Comparison of ENCODE assay signal across 8 cellular contexts in genomic region chr17:29219378-29220047, GRCh38. TPM values are rescaled to one million over a fixed set of nuclear protein-coding genes. Genes with fewer than 3 reads are reported as not detected.
DNase-seq lines count a peak whose midpoint lies in the region; ATAC-seq, FAIRE-seq and TF ChIP-seq lines count a peak whose summit lies in the region.

No MANE protein-coding gene starts in this region.

- no peaks in the 10 kb centered on the region for H3K79me2 ChIP-seq in PC-3 (ENCODE audit: low read length)

- ATAC-seq in PC-3 (peak; percentile 99), GM19023 (IDR thresholded peaks at IDR 0.05; ENCODE audit: unreplicated experiment) (no peak)
- ATAC-seq in natural killer cell treated with Interleukin-12 subunit alpha and Interleukin-12 subunit beta and Interleukin-15 and Interleukin-18, amount 100 ng/mL, for 72 hours: peak; percentile 76 to 84
- ATAC-seq in stimulated activated naive B cell treated with anti-CD40 and anti-IgM and Interleukin-4, amounts not matched to agents 10 μg/mL and 1 μg/mL and 100 μg/mL, for 72 hours (replicated peaks): peak; percentile 94 to 98

- H3K36me3 Mint-ChIP-seq in natural killer cell treated with Interleukin-12 subunit alpha and Interleukin-12 subunit beta and Interleukin-15 and Interleukin-18, amount 100 ng/mL, for 72 hours: no peaks in the 10 kb centered on the region
- H3K36me3 Mint-ChIP-seq in stimulated activated naive B cell treated with anti-CD40 and anti-IgM and Interleukin-4, amounts not matched to agents 10 μg/mL and 1 μg/mL and 100 μg/mL, for 72 hours: no peaks in the 10 kb centered on the region

- no peaks in the 10 kb centered on the region for H3F3A ChIP-seq in PC-3 (ENCODE audit: low read length, unreplicated experiment)

- H3K9me3 Mint-ChIP-seq in natural killer cell treated with Interleukin-12 subunit alpha and Interleukin-12 subunit beta and Interleukin-15 and Interleukin-18, amount 100 ng/mL, for 72 hours: no peaks in the 10 kb centered on the region
- H3K9me3 Mint-ChIP-seq in stimulated activated naive B cell treated with anti-CD40 and anti-IgM and Interleukin-4, amounts not matched to agents 10 μg/mL and 1 μg/mL and 100 μg/mL, for 72 hours: no peaks in the 10 kb centered on the region

- H3K27me3 ChIP-seq in PC-3 (ENCODE audit: low read length) (no peaks in the 10 kb centered on the region), esophagus squamous epithelium (no peaks in the 10 kb centered on the region)

- no peak overlapping the region; the same call in 1 of the 2 replicates for H3K4me3 ChIP-seq in PC-3 (ENCODE audit: low read length)
- no peak overlapping the region for H3K4me3 ChIP-seq in esophagus squamous epithelium

- peaks cover 0 to 2% of the 10 kb centered on the region in 2 donors for H3K27me3 Mint-ChIP-seq in natural killer cell treated with Interleukin-12 subunit alpha and Interleukin-12 subunit beta and Interleukin-15 and Interleukin-18, amount 100 ng/mL, for 72 hours
- H3K27me3 Mint-ChIP-seq in stimulated activated naive B cell treated with anti-CD40 and anti-IgM and Interleukin-4, amounts not matched to agents 10 μg/mL and 1 μg/mL and 100 μg/mL, for 72 hours: no peaks in the 10 kb centered on the region

- H3K4me2 ChIP-seq in PC-3 (ENCODE audit: low read length): peak overlapping the region; percentile 53

- FAIRE-seq in HTR-8/SVneo (lab: Jason Lieb, UNC): peak; percentile 79

- peaks cover 0 to 8% of the 10 kb centered on the region in 2 donors for H3K4me1 Mint-ChIP-seq in natural killer cell treated with Interleukin-12 subunit alpha and Interleukin-12 subunit beta and Interleukin-15 and Interleukin-18, amount 100 ng/mL, for 72 hours (ENCODE audit: low read depth in 2 of 2)
- peaks cover 3 to 9% of the 10 kb centered on the region in 2 donors for H3K4me1 Mint-ChIP-seq in stimulated activated naive B cell treated with anti-CD40 and anti-IgM and Interleukin-4, amounts not matched to agents 10 μg/mL and 1 μg/mL and 100 μg/mL, for 72 hours

- no peak overlapping the region for H3K9ac ChIP-seq in PC-3 (ENCODE audit: low read length)

- peak; percentile 92 for TF ChIP-seq CTCF in PC-3 (conservative IDR thresholded peaks at IDR 0.05; ENCODE audit: low read depth, low read length)
- TF ChIP-seq CTCF in esophagus squamous epithelium (IDR thresholded peaks at IDR 0.05): peak; percentile 89 to 95 (median 91)

- no peak overlapping the region for H3K4me3 Mint-ChIP-seq in natural killer cell treated with Interleukin-12 subunit alpha and Interleukin-12 subunit beta and Interleukin-15 and Interleukin-18, amount 100 ng/mL, for 72 hours
- H3K4me3 Mint-ChIP-seq in stimulated activated naive B cell treated with anti-CD40 and anti-IgM and Interleukin-4, amounts not matched to agents 10 μg/mL and 1 μg/mL and 100 μg/mL, for 72 hours: no peak overlapping the region

- DNase-seq in ELR (ENCODE audit: low read depth) (peak; percentile 92), HTR-8/SVneo (ENCODE audit: insufficient read length, low spot score) (peak; percentile 91), PC-3 (peak; percentile 82), activated T-cell treated with anti-CD3 and anti-CD28 coated beads for 48 hours (ENCODE audit: low read depth) (peak; percentile 60), esophagus squamous epithelium (lab: John Stamatoyannopoulos, UW) (no peak)
- DNase-seq in natural killer cell treated with Interleukin-12 subunit alpha and Interleukin-12 subunit beta and Interleukin-15 and Interleukin-18, amount 100 ng/mL, for 72 hours (ENCODE audit: low spot score): peak; percentile 81
- peak; percentile 54 for DNase-seq in stimulated activated naive B cell treated with anti-CD40 and anti-IgM and Interleukin-4, amounts not matched to agents 10 μg/mL and 1 μg/mL and 100 μg/mL, for 72 hours

- no TSS peak for BruUV-seq in PC-3 (replicated peaks; lab: Mats Ljungman, UMichigan)

- peak overlapping the region; percentile 78 for H2AFZ ChIP-seq in PC-3 (ENCODE audit: low read length)

- POLR2A ChIA-PET in PC-3 (lab: Charles Lee; ENCODE audit: unreplicated experiment): no interaction called here

- CTCF ChIA-PET in PC-3 (lab: Charles Lee): interaction anchor here (0.5 to 1.7 kb wide), 4 partner anchors 57 to 96 kb away, joined by 3 to 7 read pairs (median 4); no protein-coding TSS in a partner anchor

- H4K20me1 ChIP-seq in PC-3 (ENCODE audit: low read length): no peaks in the 10 kb centered on the region

- WGBS in esophagus squamous epithelium, 2 donors: 9 to 15% methylated on average over 10 to 14 of the region's 14 CpGs

- TF ChIP-seq POLR2A in esophagus squamous epithelium (IDR thresholded peaks at IDR 0.05): no peak

- H3K36me3 ChIP-seq in PC-3 (ENCODE audit: low read depth, low read length) (no peaks in the 10 kb centered on the region), esophagus squamous epithelium (no peaks in the 10 kb centered on the region)

- intact Hi-C loops in PC-3 (cut with micrococcal nuclease) (loop anchor here (1.0 to 5.0 kb wide), 3 partner anchors 37 to 74 kb away; partner anchors contain the start of gene MYO18A), esophagus squamous epithelium (cut with DNase I) (loop anchor here (5.0 kb wide), 1 partner anchor 72 kb away; no protein-coding TSS in a partner anchor)

- no peak overlapping the region for H3K27ac Mint-ChIP-seq in natural killer cell treated with Interleukin-12 subunit alpha and Interleukin-12 subunit beta and Interleukin-15 and Interleukin-18, amount 100 ng/mL, for 72 hours
- no peak overlapping the region for H3K27ac Mint-ChIP-seq in stimulated activated naive B cell treated with anti-CD40 and anti-IgM and Interleukin-4, amounts not matched to agents 10 μg/mL and 1 μg/mL and 100 μg/mL, for 72 hours

- H3K9me2 ChIP-seq in PC-3 (replicated peaks; ENCODE audit: low read length): no peaks in the 10 kb centered on the region

- no peaks in the 10 kb centered on the region for H3K4me1 ChIP-seq in PC-3 (ENCODE audit: insufficient read depth, low read length)
- H3K4me1 ChIP-seq in esophagus squamous epithelium: peaks cover 0 to 13% (median 5%) of the 10 kb centered on the region in 3 donors

- H3K9me3 ChIP-seq in PC-3 (ENCODE audit: low read length) (no peaks in the 10 kb centered on the region), esophagus squamous epithelium (no peaks in the 10 kb centered on the region)

- no peak overlapping the region for H3K27ac ChIP-seq in PC-3 (ENCODE audit: low read length)
- H3K27ac ChIP-seq in esophagus squamous epithelium: no peak overlapping the region

RNA-seq across cellular contexts. Expression of gene CRYBA1, which starts 27.1 kb away (rescaled TPM):
- total RNA-seq in PC-3 (2014; rRNA removed) (not detected in 2 replicates), esophagus squamous epithelium (not detected)
- not detected for total RNA-seq in natural killer cell treated with Interleukin-12 subunit alpha and Interleukin-12 subunit beta and Interleukin-15 and Interleukin-18, amount 100 ng/mL, for 72 hours

RNA-seq across cellular contexts. Expression of gene MYO18A, which starts 39.3 kb away (rescaled TPM):
- total RNA-seq in PC-3 (2014; rRNA removed) (28.0 and 36.1 TPM in 2 replicates), esophagus squamous epithelium (10 to 100 TPM; 44.0 to 74.9 (median 68.5) TPM)
- total RNA-seq in natural killer cell treated with Interleukin-12 subunit alpha and Interleukin-12 subunit beta and Interleukin-15 and Interleukin-18, amount 100 ng/mL, for 72 hours: 10 to 100 TPM; 56.7 to 60.9 TPM
